ENCODE assay signal across 9 cellular contexts in genomic region chr4:41258783-41259182, GRCh38. TPM values are rescaled to one million over a fixed set of nuclear protein-coding genes. Genes with fewer than 3 reads are reported as not detected.
DNase-seq lines count a peak whose midpoint lies in the region; ATAC-seq and TF ChIP-seq lines count a peak whose summit lies in the region.
"Had no signal": no experiment of that assay in that cellular context is flagged by ENCODE, and none has a peak within 500 bp of the region (broad histone marks: within the 10 kb centered on the region; RNA-seq: fewer than 3 reads in every experiment).

No MANE protein-coding gene starts in this region.

- no peak overlapping the region for H2BK5ac ChIP-seq in neuronal stem cell (ENCODE audit: low read length)

- H2AFZ ChIP-seq in neuronal stem cell (ENCODE audit: low read length), result no peak overlapping the region

- H3K36me3 Mint-ChIP-seq in brain, result peaks cover 49% of the 10 kb centered on the region

- no peak overlapping the region for H3K4me2 ChIP-seq in neuronal stem cell (ENCODE audit: insufficient read depth, low read length, poor library complexity, severe bottlenecking)

- peaks cover 26 to 47% of the 10 kb centered on the region in 2 donors for H3K36me3 ChIP-seq in neuronal stem cell (replicated peaks in 1 of 2; ENCODE audit: control insufficient read depth in 2 of 2, insufficient read depth in 2 of 2, low read length in 2 of 2)
- H3K36me3 ChIP-seq in transverse colon, result no peaks in the 10 kb centered on the region

- in situ Hi-C loops in transverse colon (cut with MboI; ENCODE audit: low pct_ligation_motif_present in 1 of 4, low pct_unique_long_range_greater_than_20kb in 1 of 4, low sequenced_read_pairs in 3 of 4), result no loop called here

- no CpG with 5 or more reads among the region's 5 CpGs for WGBS in neuronal stem cell (ENCODE audit: extremely low coverage in 2 of 2, insufficient read length in 2 of 2, insufficient replicate concordance in 1 of 2), 2 donors
- 65 to 72% methylated on average over 5 of the region's 5 CpGs for WGBS in transverse colon (ENCODE audit: low coverage in 1 of 2), 2 donors

- H2BK15ac ChIP-seq in neuronal stem cell (ENCODE audit: low read length), result no peak overlapping the region

- no peaks in the 10 kb centered on the region for H3K9me3 ChIP-seq in neuronal stem cell (replicated peaks in 1 of 2; ENCODE audit: control insufficient read depth in 2 of 2, insufficient read depth in 1 of 2, low read depth in 1 of 2, low read length in 2 of 2)
- no peaks in the 10 kb centered on the region for H3K9me3 ChIP-seq in transverse colon

- peaks cover 0 to 3% (median 0%) of the 10 kb centered on the region in 5 experiments for H3K9me3 Mint-ChIP-seq in brain
- H3K9me3 Mint-ChIP-seq: dendritic cell treated with granulocyte-macrophage colony-stimulating factor and Interleukin-4, amounts not matched to agents 40 ng/mL and 50 ng/mL, for 4 days had no signal

- no peak overlapping the region for H3K18ac ChIP-seq in neuronal stem cell (ENCODE audit: low read length)

- no peak overlapping the region for H3K14ac ChIP-seq in neuronal stem cell (ENCODE audit: low read length)

- H3K4me1 ChIP-seq in neuronal stem cell (ENCODE audit: control insufficient read depth in 2 of 2, insufficient read depth in 1 of 2, low read depth in 1 of 2, low read length in 2 of 2) (peaks cover 5 to 7% of the 10 kb centered on the region in 2 donors), transverse colon (peaks cover 6 to 16% (median 15%) of the 10 kb centered on the region in 4 donors)

- H3K27ac ChIP-seq in layer of hippocampus (ENCODE audit: low read depth, low read length) (peak overlapping the region; percentile 71), neuronal stem cell (replicated peaks; ENCODE audit: low read length) (no peak overlapping the region), transverse colon (no peak overlapping the region)

- no peak for ATAC-seq in HG03097 (IDR thresholded peaks at IDR 0.05; ENCODE audit: low FRiP score, unreplicated experiment)

- H3K27me3 ChIP-seq in layer of hippocampus (ENCODE audit: control insufficient read depth, insufficient read depth, low read length) (peaks cover 2% of the 10 kb centered on the region), neuronal stem cell (ENCODE audit: control insufficient read depth in 3 of 3, insufficient read depth in 3 of 3, low read depth in 1 of 3, low read length in 3 of 3) (peaks cover 0 to 10% (median 0%) of the 10 kb centered on the region in 3 experiments), transverse colon (peaks cover 78% of the 10 kb centered on the region)

- H3K27me3 Mint-ChIP-seq in brain, result peaks cover 12% of the 10 kb centered on the region

- peak; percentile 38 for DNase-seq in NCI-H345 (lab: John Stamatoyannopoulos, UW)
- DNase-seq in NCI-H345 treated with DMSO at 0.1 percent for 48 hours (lab: John Stamatoyannopoulos, UW; ENCODE audit: unreplicated experiment), result no peak
- DNase-seq in NCI-H1694 (lab: John Stamatoyannopoulos, UW), result peak; percentile 61
- no peak for DNase-seq in neuronal stem cell (ENCODE audit: low spot score)
- DNase-seq in transverse colon, result no peak

- H3K27ac Mint-ChIP-seq in brain, result peak overlapping the region; percentile 80 to 98 (median 95)
- H3K27ac Mint-ChIP-seq: dendritic cell treated with granulocyte-macrophage colony-stimulating factor and Interleukin-4, amounts not matched to agents 40 ng/mL and 50 ng/mL, for 4 days had no signal

- H3K79me1 ChIP-seq in neuronal stem cell (ENCODE audit: low read depth, low read length), result peaks cover 10% of the 10 kb centered on the region

- H4K91ac ChIP-seq in neuronal stem cell (ENCODE audit: low read depth, low read length, poor library complexity), result no peak overlapping the region

- intact Hi-C loops in transverse colon (cut with DNase I; ENCODE audit: low total_unique reads), result no loop called here

- H2BK120ac ChIP-seq in neuronal stem cell (ENCODE audit: low read depth, low read length), result no peak overlapping the region

- no peak overlapping the region for H3K23ac ChIP-seq in neuronal stem cell (ENCODE audit: low read depth, low read length, poor library complexity)

- no peak overlapping the region for H3K9ac ChIP-seq in neuronal stem cell (ENCODE audit: low read depth, low read length, poor library complexity)

- peak overlapping the region; percentile 94 to 97 (median 97) for H3K4me3 Mint-ChIP-seq in brain
- H3K4me3 Mint-ChIP-seq: dendritic cell treated with granulocyte-macrophage colony-stimulating factor and Interleukin-4, amounts not matched to agents 40 ng/mL and 50 ng/mL, for 4 days had no signal

- TF ChIP-seq CTCF in brain (conservative IDR thresholded peaks at IDR 0.05) (peak; percentile 55 to 61), transverse colon (IDR thresholded peaks at IDR 0.05) (peak in 1 of 5 experiments; percentile 3)

- TF ChIP-seq EP300 in transverse colon (IDR thresholded peaks at IDR 0.05; ENCODE audit: low read depth), result no peak

- peaks cover 55% of the 10 kb centered on the region for H3K4me1 Mint-ChIP-seq in brain

- H2BK12ac ChIP-seq in neuronal stem cell (ENCODE audit: low read length), result no peak overlapping the region

- no peak overlapping the region for H3K4ac ChIP-seq in neuronal stem cell (ENCODE audit: low read length)

- TF ChIP-seq POLR2A in transverse colon (IDR thresholded peaks at IDR 0.05), result no peak

- H4K8ac ChIP-seq in neuronal stem cell (ENCODE audit: low read depth, low read length), result no peak overlapping the region

- H3K4me3 ChIP-seq in neuronal stem cell (ENCODE audit: low read length in 2 of 2) (no peak overlapping the region), transverse colon (no peak overlapping the region)

- H2AK5ac ChIP-seq in neuronal stem cell (ENCODE audit: low read depth, low read length), result no peak overlapping the region

RNA-seq across cellular contexts. Expression of gene UCHL1, which starts 2.1 kb away (rescaled TPM):
- polyA plus RNA-seq in brain (ENCODE audit: insufficient read depth, low read depth, low replicate concordance), result 2,034 TPM
- polyA plus RNA-seq in neuronal stem cell (2013, experiment 1 of 2), result 622 TPM
- polyA plus RNA-seq in neuronal stem cell (2013, experiment 2 of 2), result 598 TPM
- 100 to 1,000 TPM in 1 of 4 donors, 10 to 100 TPM in 3; 14.6 to 202 (median 35.6) TPM for total RNA-seq in transverse colon

RNA-seq across cellular contexts. Expression of gene APBB2, which starts 44.4 kb away (rescaled TPM):
- polyA plus RNA-seq in brain (ENCODE audit: insufficient read depth, low read depth, low replicate concordance), result 71.6 TPM
- 37.8 TPM for polyA plus RNA-seq in neuronal stem cell (2013, experiment 1 of 2)
- 37.2 TPM for polyA plus RNA-seq in neuronal stem cell (2013, experiment 2 of 2)
- 100 to 1,000 TPM in 2 of 4 donors, 10 to 100 TPM in 2; 37.1 to 138 (median 90.1) TPM for total RNA-seq in transverse colon

Comparison
In these comparisons a context has a peak if more than half of its experiments do, and no peak if none do; other contexts are left out.
1. DNase-seq: peak in NCI-H345 (single experiment) and NCI-H1694 (single experiment); none in NCI-H345 treated with DMSO at 0.1 percent for 48 hours (single experiment), neuronal stem cell (single experiment) and transverse colon (single experiment).